Comparison of ENCODE assay signal across 1 cellular context in genomic region chr14:77799863-77800730, GRCh38.
TF ChIP-seq lines count a peak whose summit lies in the region.

TSS of gene ADCK1 (plus strand) at chr14:77800109. CDS start at chr14:77818979, 18,870 bp downstream.

TF ChIP-seq in K562, 482 proteins besides CTCF, POLR2A, EP300 and RAD21 (continued from another document and continues in another):
- TF ChIP-seq ZBTB26 (CRISPR knock-in tag; IDR thresholded peaks at IDR 0.05): no peak
- no peak for TF ChIP-seq NUFIP1 (IDR thresholded peaks at IDR 0.05; ENCODE audit: partially characterized antibody)
- no peak for TF ChIP-seq TEAD4 (IDR thresholded peaks at IDR 0.05; ENCODE audit: low read length)
- no peak for TF ChIP-seq TEAD4 (CRISPR knock-in tag; IDR thresholded peaks at IDR 0.05; ENCODE audit: borderline replicate concordance)
- peak; percentile 83 for TF ChIP-seq RAD51 (IDR thresholded peaks at IDR 0.05; ENCODE audit: borderline replicate concordance, low read depth)
- no peak for TF ChIP-seq U2AF1 (optimal IDR thresholded peaks at IDR 0.05; ENCODE audit: low read depth, low read length)
- no peak for TF ChIP-seq COPS2 (conservative IDR thresholded peaks at IDR 0.05)
- peak; percentile 93 for TF ChIP-seq CREB3L1 (IDR thresholded peaks at IDR 0.05; ENCODE audit: borderline replicate concordance, low read depth)
- TF ChIP-seq DIDO1 (tag; IDR thresholded peaks at IDR 0.05; ENCODE audit: low read depth): no peak
- TF ChIP-seq SFPQ (IDR thresholded peaks at IDR 0.05; ENCODE audit: low read depth, low read length): no peak
- TF ChIP-seq SP1 (CRISPR knock-in tag; IDR thresholded peaks at IDR 0.05): peak; percentile 66; the same call in 1 of the 2 replicates
- no peak for TF ChIP-seq DLX4 (CRISPR knock-in tag; IDR thresholded peaks at IDR 0.05)
- TF ChIP-seq CHAMP1 (IDR thresholded peaks at IDR 0.05): no peak
- TF ChIP-seq DACH1 (IDR thresholded peaks at IDR 0.05; ENCODE audit: partially characterized antibody): peak; percentile 13
- TF ChIP-seq NFIC (IDR thresholded peaks at IDR 0.05): peak; percentile 23; the same call in 1 of the 2 replicates
- no peak for TF ChIP-seq BRF1 (IDR thresholded peaks at IDR 0.05; ENCODE audit: borderline replicate concordance, extremely low read depth, insufficient read length)
- no peak for TF ChIP-seq ZBTB34 (CRISPR knock-in tag; IDR thresholded peaks at IDR 0.05)
- TF ChIP-seq ZNF785 (CRISPR knock-in tag; IDR thresholded peaks at IDR 0.05): no peak
- TF ChIP-seq MBD2 (IDR thresholded peaks at IDR 0.05; ENCODE audit: borderline replicate concordance, low read depth): no peak
- TF ChIP-seq ARID1B (IDR thresholded peaks at IDR 0.05): peak; percentile 37; the same call in 1 of the 2 replicates
- peak; percentile 66; the same call in 1 of the 2 replicates for TF ChIP-seq ZNF592 (IDR thresholded peaks at IDR 0.05)
- no peak for TF ChIP-seq ZSCAN32 (CRISPR knock-in tag; IDR thresholded peaks at IDR 0.05)
- TF ChIP-seq CBFB (CRISPR knock-in tag; IDR thresholded peaks at IDR 0.05): peak; percentile 68; the same call in 1 of the 2 replicates
- no peak for TF ChIP-seq ZNF583 (CRISPR knock-in tag; IDR thresholded peaks at IDR 0.05)
- peak; percentile 82 for TF ChIP-seq CXXC5 (CRISPR knock-in tag; IDR thresholded peaks at IDR 0.05)
- no peak for TF ChIP-seq ZNF347 (CRISPR knock-in tag; IDR thresholded peaks at IDR 0.05; ENCODE audit: low read depth)
- no peak for TF ChIP-seq ZBTB33 (CRISPR knock-in tag; IDR thresholded peaks at IDR 0.05)
- TF ChIP-seq ZNF717 (CRISPR knock-in tag; IDR thresholded peaks at IDR 0.05): no peak
- TF ChIP-seq KHSRP (IDR thresholded peaks at IDR 0.05): no peak
- no peak for TF ChIP-seq TCF15 (CRISPR knock-in tag; IDR thresholded peaks at IDR 0.05)
- TF ChIP-seq MTA3 (IDR thresholded peaks at IDR 0.05; ENCODE audit: borderline replicate concordance): peak; percentile 72; the same call in 1 of the 2 replicates
- TF ChIP-seq ZNF609 (CRISPR knock-in tag; IDR thresholded peaks at IDR 0.05; ENCODE audit: borderline replicate concordance): no peak
- TF ChIP-seq ATF2 (CRISPR knock-in tag; IDR thresholded peaks at IDR 0.05): no peak
- TF ChIP-seq TAL1 (IDR thresholded peaks at IDR 0.05): no peak
